In genomic region chr18:9086015-9086414, GRCh38 we compare ENCODE assay signal across 1 cellular context.
A peak's percentile ranks its signal among the peaks of the same experiment; 100 is the strongest.
TF ChIP-seq lines count a peak whose summit lies in the region.

No MANE protein-coding gene starts in this region.

TF ChIP-seq in K562, 482 proteins besides CTCF, POLR2A, EP300 and RAD21:
- TF ChIP-seq KDM1A (IDR thresholded peaks at IDR 0.05) (peak in 1 of 2 experiments; percentile 44; a peak in 1 of 4 replicates), ZNF146 (CRISPR knock-in tag; IDR thresholded peaks at IDR 0.05; ENCODE audit: unreplicated experiment) (peak; percentile 90), BCOR (IDR thresholded peaks at IDR 0.05) (peak; percentile 64; the same call in 1 of the 2 replicates), RBM25 (IDR thresholded peaks at IDR 0.05; ENCODE audit: low read depth, low read length, severe bottlenecking) (peak; percentile 65), PATZ1 (CRISPR knock-in tag; IDR thresholded peaks at IDR 0.05; ENCODE audit: borderline replicate concordance) (no peak)
TF ChIP-seq in K562: peak in this region for 4.
